ENCODE assay signal across 11 cellular contexts in the genomic region with DNA sequence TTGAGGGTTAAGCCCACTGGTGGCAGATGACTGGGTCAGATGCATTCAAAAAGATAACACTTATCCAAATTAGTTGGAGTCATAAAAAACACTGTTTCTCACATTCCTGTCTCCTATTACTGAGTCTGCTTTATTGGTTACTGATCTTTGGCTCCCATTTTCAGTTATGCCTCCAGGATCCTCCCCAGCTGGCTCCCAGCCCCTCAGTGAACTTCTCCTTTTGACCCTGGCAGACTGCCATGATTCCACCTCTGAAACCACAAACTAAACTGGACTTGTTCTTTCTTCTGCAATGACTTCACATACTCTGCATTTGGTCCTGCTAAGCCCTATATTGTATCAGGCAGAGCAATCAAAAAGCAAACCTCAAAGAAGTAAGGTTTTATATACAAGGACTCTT.
DNase-seq lines count a peak whose midpoint lies in the region; ATAC-seq and TF ChIP-seq lines count a peak whose summit lies in the region.
"Had no signal": no experiment of that assay in that cellular context is flagged by ENCODE, and none has a peak within 500 bp of the region (broad histone marks: within the 10 kb centered on the region; RNA-seq: fewer than 3 reads in every experiment).

No MANE protein-coding gene starts in this region.

- no peaks in the 10 kb centered on the region for H3K27me3 Mint-ChIP-seq in type B pancreatic cell
- no peaks in the 10 kb centered on the region for H3K27me3 Mint-ChIP-seq in activated T-cell treated with anti-CD3 and anti-CD28 coated beads, Interleukin-2, amount 50 U/mL, for 4 hours (ENCODE audit: low read depth)
- H3K27me3 Mint-ChIP-seq: activated naive CD8-positive, alpha-beta T cell; CD4-positive, CD25-positive, alpha-beta regulatory T cell had no signal

- ATAC-seq in activated T-cell treated with anti-CD3 and anti-CD28 coated beads, Interleukin-2, amount 50 U/mL, for 4 hours: no peak
- ATAC-seq in HG03159 (IDR thresholded peaks at IDR 0.05; ENCODE audit: unreplicated experiment): no peak

- H3K36me3 ChIP-seq in suprapubic skin: no peaks in the 10 kb centered on the region

- DNase-seq in CD1c-positive myeloid dendritic cell (ENCODE audit: extremely low spot score) (peak; percentile 80), NCI-H2171 (lab: John Stamatoyannopoulos, UW) (peak; percentile 4), caudate nucleus (lab: John Stamatoyannopoulos, UW) (peak in 7 of 61 donors; percentile 6 to 23 (median 13)), mucosa of gallbladder (ENCODE audit: low spot score) (peak; percentile 73), type B pancreatic cell (ENCODE audit: extremely low spot score, unreplicated experiment) (no peak), suprapubic skin (ENCODE audit: low spot score in 2 of 2) (no peak)
- no peak for DNase-seq in activated T-cell treated with anti-CD3 and anti-CD28 coated beads, Interleukin-2, amount 50 U/mL, for 4 hours
- DNase-seq: CD4-positive, CD25-positive, alpha-beta regulatory T cell had no signal

- no peak overlapping the region for H3K27ac Mint-ChIP-seq in type B pancreatic cell
- H3K27ac Mint-ChIP-seq: activated naive CD8-positive, alpha-beta T cell; CD4-positive, CD25-positive, alpha-beta regulatory T cell had no signal

- no peaks in the 10 kb centered on the region for H3K9me3 ChIP-seq in suprapubic skin

- peaks cover 17% of the 10 kb centered on the region for H3K4me1 Mint-ChIP-seq in type B pancreatic cell (ENCODE audit: unreplicated experiment)
- no peaks in the 10 kb centered on the region for H3K4me1 Mint-ChIP-seq in activated T-cell treated with anti-CD3 and anti-CD28 coated beads, Interleukin-2, amount 50 U/mL, for 4 hours (ENCODE audit: low read depth)
- H3K4me1 Mint-ChIP-seq: CD4-positive, CD25-positive, alpha-beta regulatory T cell had no signal

- no peak overlapping the region for H3K4me3 ChIP-seq in suprapubic skin
- H3K4me3 ChIP-seq: skin epidermis had no signal

- H3K4me1 ChIP-seq in suprapubic skin: no peaks in the 10 kb centered on the region

- no peaks in the 10 kb centered on the region for H3K27me3 ChIP-seq in suprapubic skin

- no peaks in the 10 kb centered on the region for H3K36me3 Mint-ChIP-seq in type B pancreatic cell
- H3K36me3 Mint-ChIP-seq in activated T-cell treated with anti-CD3 and anti-CD28 coated beads, Interleukin-2, amount 50 U/mL, for 4 hours (ENCODE audit: insufficient read depth): no peaks in the 10 kb centered on the region
- H3K36me3 Mint-ChIP-seq: activated naive CD8-positive, alpha-beta T cell; CD4-positive, CD25-positive, alpha-beta regulatory T cell had no signal

- TF ChIP-seq CTCF in type B pancreatic cell (conservative IDR thresholded peaks at IDR 0.05) (no peak), suprapubic skin (IDR thresholded peaks at IDR 0.05) (no peak)

- H3K27ac ChIP-seq in caudate nucleus (ENCODE audit: low read depth, low read length): peak overlapping the region; percentile 3
- no peak overlapping the region for H3K27ac ChIP-seq in suprapubic skin
- H3K27ac ChIP-seq: skin epidermis had no signal

- no peak for TF ChIP-seq EP300 in suprapubic skin (IDR thresholded peaks at IDR 0.05)

- H3K9me3 Mint-ChIP-seq in type B pancreatic cell: no peaks in the 10 kb centered on the region
- H3K9me3 Mint-ChIP-seq in activated T-cell treated with anti-CD3 and anti-CD28 coated beads, Interleukin-2, amount 50 U/mL, for 4 hours: no peaks in the 10 kb centered on the region

- no peak for TF ChIP-seq POLR2A in suprapubic skin (IDR thresholded peaks at IDR 0.05)

- H3K4me3 Mint-ChIP-seq in type B pancreatic cell: no peak overlapping the region
- H3K4me3 Mint-ChIP-seq in activated T-cell treated with anti-CD3 and anti-CD28 coated beads, Interleukin-2, amount 50 U/mL, for 4 hours: no peak overlapping the region
- H3K4me3 Mint-ChIP-seq: activated naive CD8-positive, alpha-beta T cell; CD4-positive, CD25-positive, alpha-beta regulatory T cell had no signal

Comparison
In these comparisons a context has a peak if more than half of its experiments do, and no peak if none do; other contexts are left out.
1. DNase-seq: peak in CD1c-positive myeloid dendritic cell (single experiment), NCI-H2171 (single experiment) and mucosa of gallbladder (single experiment); none in type B pancreatic cell (single experiment), activated T-cell treated with anti-CD3 and anti-CD28 coated beads, Interleukin-2, amount 50 U/mL, for 4 hours (single experiment) and suprapubic skin (0 of 2).